In the genomic region with DNA sequence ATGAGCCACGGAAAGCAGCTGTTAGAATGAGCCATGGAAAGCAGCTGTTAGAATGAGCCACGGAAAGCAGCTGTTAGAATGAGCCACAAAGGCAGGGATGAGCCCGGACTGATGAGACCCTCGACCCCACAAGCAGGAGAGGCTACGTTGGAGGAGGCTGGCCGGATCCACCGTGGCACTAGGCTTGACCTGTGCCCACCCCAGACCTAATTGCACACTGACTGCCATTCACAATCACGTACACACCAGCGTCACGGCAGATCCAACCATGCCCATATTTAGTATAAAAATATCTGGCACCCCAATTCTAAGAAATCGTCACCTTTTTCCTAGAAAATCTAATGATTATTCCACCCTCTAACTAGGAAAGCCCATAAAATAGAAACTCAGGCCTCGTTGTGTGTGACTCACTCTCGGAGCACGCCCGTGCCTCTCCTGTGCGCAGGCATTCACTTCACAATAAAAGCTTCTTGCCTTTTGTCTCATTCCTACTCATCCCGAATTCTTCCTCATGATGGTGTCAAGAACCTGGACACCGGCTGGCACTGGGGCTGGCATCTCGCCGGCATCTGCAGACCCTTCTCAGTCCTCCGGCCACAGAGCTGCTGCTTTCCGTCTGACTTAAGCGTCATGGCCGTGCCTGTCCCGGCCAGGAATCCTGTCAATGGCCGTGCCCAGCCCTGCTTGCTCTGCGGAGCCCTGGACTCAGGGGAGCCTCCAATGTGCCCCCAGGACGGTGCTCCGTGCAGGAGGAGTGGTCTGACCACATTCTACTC, we compare ENCODE assay signal across 1 cellular context.
A peak's percentile ranks its signal among the peaks of the same experiment; 100 is the strongest.
TF ChIP-seq lines count a peak whose summit lies in the region.

No MANE protein-coding gene starts in this region.

TF ChIP-seq in K562, 482 proteins besides CTCF, POLR2A, EP300 and RAD21 (continued from another document and continues in another):
- TF ChIP-seq HIVEP1 (CRISPR knock-in tag; IDR thresholded peaks at IDR 0.05) (0 out of 2 replicates have a peak, but pooled peaks have one; percentile 45), KHSRP (IDR thresholded peaks at IDR 0.05) (no peak), SRSF7 (optimal IDR thresholded peaks at IDR 0.05; ENCODE audit: low read depth, low read length) (no peak), BRD4 (IDR thresholded peaks at IDR 0.05) (no peak), CBX8 (IDR thresholded peaks at IDR 0.05; ENCODE audit: borderline replicate concordance, extremely low read depth, low read depth, low read length, poor library complexity, severe bottlenecking) (no peak), FOXA1 (IDR thresholded peaks at IDR 0.05; ENCODE audit: borderline replicate concordance) (no peak), TBL1XR1 (IDR thresholded peaks at IDR 0.05; ENCODE audit: low read length in 2 of 2) (0 out of 4 replicates have a peak, but pooled peaks of 1 of the 2 experiments have one; percentile 38), NR2F6 (CRISPR knock-in tag; IDR thresholded peaks at IDR 0.05) (no peak), THAP7 (CRISPR knock-in tag; IDR thresholded peaks at IDR 0.05) (no peak), SRSF1 (IDR thresholded peaks at IDR 0.05; ENCODE audit: low read depth, low read length) (no peak), ASH1L (IDR thresholded peaks at IDR 0.05; ENCODE audit: borderline replicate concordance, low read depth, partially characterized antibody) (no peak), ZNF695 (CRISPR knock-in tag; IDR thresholded peaks at IDR 0.05) (no peak), ZNF146 (CRISPR knock-in tag; IDR thresholded peaks at IDR 0.05; ENCODE audit: unreplicated experiment) (no peak), GABPB2 (CRISPR knock-in tag; conservative IDR thresholded peaks at IDR 0.05) (no peak), MTA1 (IDR thresholded peaks at IDR 0.05; ENCODE audit: borderline replicate concordance) (0 out of 2 replicates have a peak, but pooled peaks have one; percentile 16), YBX1 (IDR thresholded peaks at IDR 0.05) (no peak), PHF20 (IDR thresholded peaks at IDR 0.05; ENCODE audit: partially characterized antibody) (no peak), CC2D1A (IDR thresholded peaks at IDR 0.05) (no peak), MAFK (IDR thresholded peaks at IDR 0.05; ENCODE audit: low read length) (no peak), TEAD1 (CRISPR knock-in tag; IDR thresholded peaks at IDR 0.05) (peak; percentile 42 to 73; a peak in 3 of 4 replicates), ZNF696 (CRISPR knock-in tag; conservative IDR thresholded peaks at IDR 0.05) (no peak), MCM2 (IDR thresholded peaks at IDR 0.05; ENCODE audit: low read depth) (no peak), ILK (tag; IDR thresholded peaks at IDR 0.05; ENCODE audit: borderline replicate concordance, low read depth) (no peak), MCM7 (IDR thresholded peaks at IDR 0.05) (no peak), CHAMP1 (IDR thresholded peaks at IDR 0.05) (no peak), CHD7 (IDR thresholded peaks at IDR 0.05; ENCODE audit: low read depth, low read length) (no peak), HSF4 (CRISPR knock-in tag; IDR thresholded peaks at IDR 0.05; ENCODE audit: borderline replicate concordance) (no peak), HDAC2 (IDR thresholded peaks at IDR 0.05) (peak; percentile 62; the same call in 1 of the 2 replicates), POU5F1 (IDR thresholded peaks at IDR 0.05; ENCODE audit: borderline replicate concordance, low read depth, low read length, partially characterized antibody) (no peak), NCOR1 (IDR thresholded peaks at IDR 0.05) (peak; percentile 36; the same call in 1 of the 2 replicates), FOXK1 (CRISPR knock-in tag; IDR thresholded peaks at IDR 0.05; ENCODE audit: borderline replicate concordance) (no peak)
- TF ChIP-seq, protein P1, sequence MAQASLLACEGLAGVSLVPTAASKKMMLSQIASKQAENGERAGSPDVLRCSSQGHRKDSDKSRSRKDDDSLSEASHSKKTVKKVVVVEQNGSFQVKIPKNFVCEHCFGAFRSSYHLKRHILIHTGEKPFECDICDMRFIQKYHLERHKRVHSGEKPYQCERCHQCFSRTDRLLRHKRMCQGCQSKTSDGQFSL (CRISPR knock-in tag; IDR thresholded peaks at IDR 0.05), result no peak
- TF ChIP-seq, protein P1 (tag; IDR thresholded peaks at IDR 0.05), result no peak
- TF ChIP-seq, protein P2, sequence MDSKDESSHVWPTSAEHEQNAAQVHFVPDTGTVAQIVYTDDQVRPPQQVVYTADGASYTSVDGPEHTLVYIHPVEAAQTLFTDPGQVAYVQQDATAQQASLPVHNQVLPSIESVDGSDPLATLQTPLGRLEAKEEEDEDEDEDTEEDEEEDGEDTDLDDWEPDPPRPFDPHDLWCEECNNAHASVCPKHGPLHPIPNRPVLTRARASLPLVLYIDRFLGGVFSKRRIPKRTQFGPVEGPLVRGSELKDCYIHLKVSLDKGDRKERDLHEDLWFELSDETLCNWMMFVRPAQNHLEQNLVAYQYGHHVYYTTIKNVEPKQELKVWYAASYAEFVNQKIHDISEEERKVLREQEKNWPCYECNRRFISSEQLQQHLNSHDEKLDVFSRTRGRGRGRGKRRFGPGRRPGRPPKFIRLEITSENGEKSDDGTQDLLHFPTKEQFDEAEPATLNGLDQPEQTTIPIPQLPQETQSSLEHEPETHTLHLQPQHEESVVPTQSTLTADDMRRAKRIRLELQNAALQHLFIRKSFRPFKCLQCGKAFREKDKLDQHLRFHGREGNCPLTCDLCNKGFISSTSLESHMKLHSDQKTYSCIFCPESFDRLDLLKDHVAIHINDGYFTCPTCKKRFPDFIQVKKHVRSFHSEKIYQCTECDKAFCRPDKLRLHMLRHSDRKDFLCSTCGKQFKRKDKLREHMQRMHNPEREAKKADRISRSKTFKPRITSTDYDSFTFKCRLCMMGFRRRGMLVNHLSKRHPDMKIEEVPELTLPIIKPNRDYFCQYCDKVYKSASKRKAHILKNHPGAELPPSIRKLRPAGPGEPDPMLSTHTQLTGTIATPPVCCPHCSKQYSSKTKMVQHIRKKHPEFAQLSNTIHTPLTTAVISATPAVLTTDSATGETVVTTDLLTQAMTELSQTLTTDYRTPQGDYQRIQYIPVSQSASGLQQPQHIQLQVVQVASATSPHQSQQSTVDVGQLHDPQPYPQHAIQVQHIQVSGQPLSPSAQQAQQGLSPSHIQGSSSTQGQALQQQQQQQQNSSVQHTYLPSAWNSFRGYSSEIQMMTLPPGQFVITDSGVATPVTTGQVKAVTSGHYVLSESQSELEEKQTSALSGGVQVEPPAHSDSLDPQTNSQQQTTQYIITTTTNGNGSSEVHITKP (IDR thresholded peaks at IDR 0.05; ENCODE audit: partially characterized antibody), result peak; percentile 56
- TF ChIP-seq, protein P3, sequence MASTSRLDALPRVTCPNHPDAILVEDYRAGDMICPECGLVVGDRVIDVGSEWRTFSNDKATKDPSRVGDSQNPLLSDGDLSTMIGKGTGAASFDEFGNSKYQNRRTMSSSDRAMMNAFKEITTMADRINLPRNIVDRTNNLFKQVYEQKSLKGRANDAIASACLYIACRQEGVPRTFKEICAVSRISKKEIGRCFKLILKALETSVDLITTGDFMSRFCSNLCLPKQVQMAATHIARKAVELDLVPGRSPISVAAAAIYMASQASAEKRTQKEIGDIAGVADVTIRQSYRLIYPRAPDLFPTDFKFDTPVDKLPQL (IDR thresholded peaks at IDR 0.05; ENCODE audit: extremely low read depth, insufficient read length), result no peak
